10 cellular contexts compared by ENCODE assay signal in genomic region chr14:93824076-93824475, GRCh38. TPM values are rescaled to one million over a fixed set of nuclear protein-coding genes. Genes with fewer than 3 reads are reported as not detected.
"Had no signal": no experiment of that assay in that cellular context is flagged by ENCODE, and none has a peak within 500 bp of the region (broad histone marks: within the 10 kb centered on the region; RNA-seq: fewer than 3 reads in every experiment).

No MANE protein-coding gene starts in this region.

- H3K9me3 Mint-ChIP-seq: H9 had no signal

- H3K9ac ChIP-seq: GM23248, KMS-11 had no signal

- DNase-seq: GM23248, GOT3, H9, HCEC 1CT, HFFc6, Karpas-422, KBM-7 had no signal

- H3K27ac Mint-ChIP-seq: H9, HFFc6, IgD-negative memory B cell had no signal

- H3K36me3 Mint-ChIP-seq: IgD-negative memory B cell had no signal

- H3K4me3 ChIP-seq: GM23248 had no signal

- H3K4me2 ChIP-seq: KMS-11 had no signal

- H3K27ac ChIP-seq: GM23248, HL-60, KMS-11 had no signal

- H2AFZ ChIP-seq: GM23248 had no signal

- H3K4me1 Mint-ChIP-seq: IgD-negative memory B cell had no signal

- H3K4me3 Mint-ChIP-seq: H9, HFFc6, IgD-negative memory B cell had no signal

RNA-seq across cellular contexts. Expression of gene PRIMA1, which starts 35.8 kb away (rescaled TPM):
- total RNA-seq: HFFc6 had no signal
- polyA plus RNA-seq: GM23248, IgD-negative memory B cell had no signal
